Comparison of ENCODE assay signal across 1 cellular context in genomic region chr7:120838281-120838682, GRCh38.
TF ChIP-seq lines count a peak whose summit lies in the region.

No MANE protein-coding gene starts in this region.

TF ChIP-seq in GM23338, 12 proteins besides CTCF, POLR2A, EP300 and RAD21 (continued from another document):
- TF ChIP-seq ZNF462 (CRISPR knock-in tag; IDR thresholded peaks at IDR 0.05) (no peak), POLR2AphosphoS5 (IDR thresholded peaks at IDR 0.05; ENCODE audit: low read depth) (no peak), JUNB (IDR thresholded peaks at IDR 0.05; ENCODE audit: unreplicated experiment) (no peak), ZNF114 (CRISPR knock-in tag; IDR thresholded peaks at IDR 0.05) (no peak), EZH2 (IDR thresholded peaks at IDR 0.05; ENCODE audit: low read depth, unreplicated experiment) (no peak), EZH2phosphoT487 (IDR thresholded peaks at IDR 0.05; ENCODE audit: unreplicated experiment) (no peak), STAT1 (IDR thresholded peaks at IDR 0.05; ENCODE audit: unreplicated experiment) (no peak), NANOG (IDR thresholded peaks at IDR 0.05; ENCODE audit: borderline replicate concordance) (no peak), ZNF331 (CRISPR knock-in tag; IDR thresholded peaks at IDR 0.05; ENCODE audit: low read depth) (no peak), ETS1 (IDR thresholded peaks at IDR 0.05) (no peak), CREB1 (CRISPR knock-in tag; IDR thresholded peaks at IDR 0.05; ENCODE audit: low read depth) (no peak)
